10 cellular contexts compared by ENCODE assay signal in genomic region chr1:169105087-169105433, GRCh38. TPM values are rescaled to one million over a fixed set of nuclear protein-coding genes. Genes with fewer than 3 reads are reported as not detected.
DNase-seq lines count a peak whose midpoint lies in the region; TF ChIP-seq lines count a peak whose summit lies in the region.
"Had no signal": no experiment of that assay in that cellular context is flagged by ENCODE, and none has a peak within 500 bp of the region (broad histone marks: within the 10 kb centered on the region; RNA-seq: fewer than 3 reads in every experiment).

No MANE protein-coding gene starts in this region.

- H2AFZ ChIP-seq in OCI-LY3 (ENCODE audit: low read depth, low read length) (no peak overlapping the region), trophoblast cell (ENCODE audit: insufficient read depth, low read length, poor library complexity) (no peak overlapping the region)

- H3K9me3 ChIP-seq in ES-I3 (ENCODE audit: control insufficient read depth, insufficient read depth, low read length) (no peaks in the 10 kb centered on the region), OCI-LY3 (ENCODE audit: insufficient read depth, low read length) (no peaks in the 10 kb centered on the region), trophoblast cell (ENCODE audit: insufficient read depth, low read depth, low read length) (no peaks in the 10 kb centered on the region)

- peaks cover 28% of the 10 kb centered on the region for H3K27me3 ChIP-seq in OCI-LY3 (ENCODE audit: low read depth, low read length)
- H3K27me3 ChIP-seq in trophoblast cell (ENCODE audit: insufficient read depth, low read length): no peaks in the 10 kb centered on the region

- H3K4me1 Mint-ChIP-seq in endothelial cell (ENCODE audit: unreplicated experiment): peaks cover 16% of the 10 kb centered on the region

- peaks cover 3% of the 10 kb centered on the region for H4K20me1 ChIP-seq in OCI-LY3 (ENCODE audit: insufficient read depth, low read length)

- peaks cover 8% of the 10 kb centered on the region for H3K27me3 Mint-ChIP-seq in endothelial cell (ENCODE audit: unreplicated experiment)

- H3K23ac ChIP-seq in trophoblast cell (ENCODE audit: low read length): no peak overlapping the region

- DNase-seq in endothelial cell (ENCODE audit: low spot score) (no peak), trophoblast cell (no peak), AG20443 (ENCODE audit: low spot score) (no peak), dermis blood vessel endothelial cell (no peak), DMS153 (lab: John Stamatoyannopoulos, UW) (no peak), germinal center (ENCODE audit: low spot score) (no peak)
- DNase-seq: NCI-H446 treated with DMSO at 0.1 percent for 48 hours; stimulated activated CD4-positive, alpha-beta T cell treated with anti-CD3 and anti-CD28 coated beads, Interleukin-4, amount 100 ng/mL, for 24 hours had no signal

- no CpG with 5 or more reads among the region's 6 CpGs for WGBS in trophoblast cell (ENCODE audit: extremely low coverage, insufficient coverage, insufficient read length)

- H3K14ac ChIP-seq in trophoblast cell (ENCODE audit: low read length): no peak overlapping the region

- H3K79me1 ChIP-seq in trophoblast cell (ENCODE audit: low read length): peaks cover 37% of the 10 kb centered on the region

- H3K27ac Mint-ChIP-seq in endothelial cell (ENCODE audit: unreplicated experiment): no peak overlapping the region

- H3K4me2 ChIP-seq in OCI-LY3 (ENCODE audit: low read length) (peak overlapping the region; percentile 92), trophoblast cell (ENCODE audit: low read length) (peak overlapping the region; percentile 86)

- H2BK12ac ChIP-seq in trophoblast cell (ENCODE audit: low read length): no peak overlapping the region

- H4K91ac ChIP-seq in trophoblast cell (ENCODE audit: low read depth, low read length): peak overlapping the region; percentile 95

- H3K4me3 ChIP-seq in OCI-LY3 (ENCODE audit: low read length) (peak overlapping the region; percentile 94), trophoblast cell (ENCODE audit: low read depth, low read length) (peak overlapping the region; percentile 79)

- H3K36me3 ChIP-seq in ES-I3 (ENCODE audit: insufficient read depth, low read length): no peaks in the 10 kb centered on the region
- H3K36me3 ChIP-seq in OCI-LY3 (replicated peaks; ENCODE audit: low read depth, low read length): peaks cover 17% of the 10 kb centered on the region
- peaks cover 0 to 2% of the 10 kb centered on the region in 2 experiments for H3K36me3 ChIP-seq in trophoblast cell (ENCODE audit: control insufficient read depth in 1 of 2, insufficient read depth in 2 of 2, low read length in 2 of 2)

- H3K27ac ChIP-seq in OCI-LY3 (ENCODE audit: low read length) (no peak overlapping the region), trophoblast cell (ENCODE audit: low read depth, low read length) (no peak overlapping the region)

- no peak overlapping the region for H2BK120ac ChIP-seq in trophoblast cell (ENCODE audit: insufficient read depth, low read length, poor library complexity)

- H3K79me2 ChIP-seq in OCI-LY3 (ENCODE audit: low read length) (peaks cover 36% of the 10 kb centered on the region), trophoblast cell (ENCODE audit: control insufficient read depth, insufficient read depth, low read length, poor library complexity) (peaks cover 25% of the 10 kb centered on the region)

- H3K36me3 Mint-ChIP-seq in endothelial cell (ENCODE audit: low read depth, unreplicated experiment): peaks cover 3% of the 10 kb centered on the region

- H2AK5ac ChIP-seq in trophoblast cell (ENCODE audit: low read length): no peak overlapping the region

- no peak overlapping the region for H2BK5ac ChIP-seq in trophoblast cell (ENCODE audit: low read depth, low read length, poor library complexity)

- H3K9ac ChIP-seq in ES-I3 (ENCODE audit: low read depth, low read length) (peak overlapping the region; percentile 76), OCI-LY3 (ENCODE audit: low read length) (peak overlapping the region; percentile 98), trophoblast cell (ENCODE audit: low read length) (no peak overlapping the region)

- no peak overlapping the region for H4K8ac ChIP-seq in trophoblast cell (ENCODE audit: low read depth, low read length)

- no peak overlapping the region for H4K12ac ChIP-seq in trophoblast cell (ENCODE audit: low read depth, low read length)

- no peaks in the 10 kb centered on the region for H3K9me3 Mint-ChIP-seq in endothelial cell (ENCODE audit: unreplicated experiment)

- no peak overlapping the region for H3K18ac ChIP-seq in trophoblast cell (ENCODE audit: low read length)

- no peak overlapping the region for H3K4ac ChIP-seq in trophoblast cell (ENCODE audit: low read depth, low read length)

- TF ChIP-seq CTCF in OCI-LY3 (IDR thresholded peaks at IDR 0.05; ENCODE audit: low read depth, low read length): no peak
- no peak for TF ChIP-seq CTCF in endothelial cell (IDR thresholded peaks at IDR 0.05; ENCODE audit: unreplicated experiment)

- peak overlapping the region; percentile 73 for H3K4me3 Mint-ChIP-seq in endothelial cell (ENCODE audit: unreplicated experiment)

- H3K4me1 ChIP-seq in ES-I3 (ENCODE audit: insufficient read depth, low read length) (peaks cover 45% of the 10 kb centered on the region), OCI-LY3 (ENCODE audit: low read length) (peaks cover 24% of the 10 kb centered on the region), trophoblast cell (ENCODE audit: control insufficient read depth in 1 of 2, insufficient read depth in 2 of 2, low read length in 2 of 2) (peaks cover 20 to 33% of the 10 kb centered on the region in 2 experiments)

RNA-seq across cellular contexts. Expression of gene ATP1B1, which starts 1.4 kb away (rescaled TPM):
- total RNA-seq in endothelial cell (ENCODE audit: unreplicated experiment): 6.0 TPM
- polyA plus RNA-seq in trophoblast cell (2013): 250 and 251 TPM in 2 replicates
- total RNA-seq in dermis blood vessel endothelial cell: 6.3 and 8.5 TPM in 2 replicates
